In genomic region chr3:186316666-186317260, GRCh38 we compare ENCODE assay signal across 16 cellular contexts. TPM values are rescaled to one million over a fixed set of nuclear protein-coding genes. Genes with fewer than 3 reads are reported as not detected.
DNase-seq lines count a peak whose midpoint lies in the region; ATAC-seq, FAIRE-seq and TF ChIP-seq lines count a peak whose summit lies in the region.
"Had no signal": no experiment of that assay in that cellular context is flagged by ENCODE, and none has a peak within 500 bp of the region (broad histone marks: within the 10 kb centered on the region; RNA-seq: fewer than 3 reads in every experiment).

No MANE protein-coding gene starts in this region.

- 2% methylated on average over 9 of the region's 9 CpGs for WGBS in K562 (ENCODE audit: insufficient coverage, low coverage, missing lambda C conversion rate)
- 83% methylated on average over 9 of the region's 9 CpGs for WGBS in mesenchymal stem cell

- TF ChIP-seq EP300 in K562 (IDR thresholded peaks at IDR 0.05; ENCODE audit: low read length), result no peak

- no peak overlapping the region for H3K4me3 Mint-ChIP-seq in activated naive CD4-positive, alpha-beta T cell treated with anti-CD3 and anti-CD28 coated beads, Interleukin-2, amount 10 ng/mL, durations not matched to agents 7 days and 5 days
- H3K4me3 Mint-ChIP-seq: B cell, HFFc6 had no signal

- no peak overlapping the region for H2BK5ac ChIP-seq in mesenchymal stem cell (ENCODE audit: low read depth, low read length, poor library complexity, severe bottlenecking)

- no peak for FAIRE-seq in K562 (lab: Jason Lieb, UNC)

- H2BK12ac ChIP-seq in mesenchymal stem cell (ENCODE audit: low read length in 2 of 2), result no peak overlapping the region

- no TSS peak for BruUV-seq in K562 (replicated peaks; lab: Mats Ljungman, UMichigan)

- H3K18ac ChIP-seq in mesenchymal stem cell (ENCODE audit: low read depth in 1 of 2, low read length in 2 of 2), result no peak overlapping the region

- H3K4me1 ChIP-seq in K562 (replicated peaks in 1 of 2; ENCODE audit: control insufficient read depth in 2 of 2, insufficient read depth in 2 of 2, low read length in 2 of 2) (no peaks in the 10 kb centered on the region), mesenchymal stem cell (ENCODE audit: control insufficient read depth, insufficient read depth, low read depth, low read length) (no peaks in the 10 kb centered on the region)

- H3K4ac ChIP-seq in mesenchymal stem cell (ENCODE audit: low read depth in 1 of 2, low read length in 2 of 2), result no peak overlapping the region

- H3K36me3 ChIP-seq in K562 (ENCODE audit: control insufficient read depth, insufficient read depth, low read length) (no peaks in the 10 kb centered on the region), mesenchymal stem cell (ENCODE audit: control insufficient read depth in 1 of 2, insufficient read depth in 2 of 2, low read depth in 1 of 2, low read length in 2 of 2) (no peaks in the 10 kb centered on the region)

- POLR2A ChIA-PET in K562 (lab: Yijun Ruan, JAX), result no interaction called here

- no peaks in the 10 kb centered on the region for H3K9me1 ChIP-seq in K562 (ENCODE audit: control insufficient read depth, insufficient read depth, low read length)

- no peaks in the 10 kb centered on the region for H4K20me1 ChIP-seq in K562 (replicated peaks; ENCODE audit: control insufficient read depth, insufficient read depth, low read length)

- no peak overlapping the region for H3K23ac ChIP-seq in mesenchymal stem cell (ENCODE audit: low read length in 2 of 2)

- H3K27me3 Mint-ChIP-seq in activated naive CD4-positive, alpha-beta T cell treated with anti-CD3 and anti-CD28 coated beads, Interleukin-2, amount 10 ng/mL, durations not matched to agents 7 days and 5 days, result peaks cover 4% of the 10 kb centered on the region
- H3K27me3 Mint-ChIP-seq: B cell had no signal

- no peak overlapping the region for H4K91ac ChIP-seq in mesenchymal stem cell (ENCODE audit: low read length)

- H3K27me3 ChIP-seq in K562 (ENCODE audit: control insufficient read depth in 2 of 2, insufficient read depth in 2 of 2, low read length in 2 of 2), result peaks cover 9 to 17% of the 10 kb centered on the region in 2 experiments; a peak in 3 of 5 replicates
- H3K27me3 ChIP-seq in mesenchymal stem cell (ENCODE audit: control insufficient read depth in 1 of 2, insufficient read depth in 1 of 2, low read length in 2 of 2), result peaks cover 26 to 61% of the 10 kb centered on the region in 2 experiments

- no peak for TF ChIP-seq CTCF in K562 (IDR thresholded peaks at IDR 0.05 in 2 of 3, conservative IDR thresholded peaks at IDR 0.05 in 1 of 3; ENCODE audit: insufficient read depth in 2 of 3, low read depth in 1 of 3, low read length in 3 of 3)

- no peak overlapping the region for H3K9ac ChIP-seq in K562 (ENCODE audit: insufficient read depth in 1 of 2, low read depth in 2 of 2, low read length in 2 of 2)
- no peak overlapping the region for H3K9ac ChIP-seq in mesenchymal stem cell (ENCODE audit: low read length)

- H3K27ac Mint-ChIP-seq in activated naive CD4-positive, alpha-beta T cell treated with anti-CD3 and anti-CD28 coated beads, Interleukin-2, amount 10 ng/mL, durations not matched to agents 7 days and 5 days, result no peak overlapping the region
- H3K27ac Mint-ChIP-seq: B cell; CD4-positive, alpha-beta memory T cell; HFFc6 had no signal

- no peaks in the 10 kb centered on the region for H3K9me3 Mint-ChIP-seq in activated naive CD4-positive, alpha-beta T cell treated with anti-CD3 and anti-CD28 coated beads, Interleukin-2, amount 10 ng/mL, durations not matched to agents 7 days and 5 days
- H3K9me3 Mint-ChIP-seq: HFFc6 had no signal

- H3K4me2 ChIP-seq in K562 (ENCODE audit: insufficient read depth, low read length), result no peak overlapping the region
- no peak overlapping the region for H3K4me2 ChIP-seq in mesenchymal stem cell (ENCODE audit: low read length, poor library complexity, severe bottlenecking)

- no peaks in the 10 kb centered on the region for H3K36me3 Mint-ChIP-seq in activated naive CD4-positive, alpha-beta T cell treated with anti-CD3 and anti-CD28 coated beads, Interleukin-2, amount 10 ng/mL, durations not matched to agents 7 days and 5 days
- H3K36me3 Mint-ChIP-seq: CD4-positive, alpha-beta memory T cell had no signal

- H3K27ac ChIP-seq in K562 (ENCODE audit: extremely low read depth, low read depth, low read length), result no peak overlapping the region
- H3K27ac ChIP-seq in mesenchymal stem cell (ENCODE audit: low read length, poor library complexity, severe bottlenecking), result no peak overlapping the region
- H3K27ac ChIP-seq: 22Rv1 had no signal

- TF ChIP-seq RAD21 in K562 (CRISPR knock-in tag; conservative IDR thresholded peaks at IDR 0.05 in 1 of 2, IDR thresholded peaks at IDR 0.05 in 1 of 2), result no peak

- ATAC-seq in K562 (no peak), esophagus mucosa (no peak)

- H2BK15ac ChIP-seq in mesenchymal stem cell (ENCODE audit: low read depth, poor library complexity, severe bottlenecking), result no peak overlapping the region

- H2AK5ac ChIP-seq in mesenchymal stem cell (ENCODE audit: low read length, severe bottlenecking), result no peak overlapping the region

- no peaks in the 10 kb centered on the region for H3K79me1 ChIP-seq in mesenchymal stem cell (replicated peaks; ENCODE audit: low read length, poor library complexity, severe bottlenecking)

- H3K9me3 ChIP-seq in K562 (replicated peaks; ENCODE audit: control insufficient read depth, insufficient read depth, low read depth, low read length) (no peaks in the 10 kb centered on the region), mesenchymal stem cell (ENCODE audit: control insufficient read depth, low read length) (no peaks in the 10 kb centered on the region)

- peak; percentile 27 for DNase-seq in Ammon's horn (ENCODE audit: low spot score)
- DNase-seq in RPMI7951 (ENCODE audit: low read depth), result peak; percentile 14
- no peak for DNase-seq in K562 (ENCODE audit: extremely low read depth in 1 of 4, low spot score in 3 of 4)
- DNase-seq in mesenchymal stem cell, result peak; percentile 45
- no peak for DNase-seq in DMS153 treated with DMSO at 0.1 percent for 48 hours (lab: John Stamatoyannopoulos, UW; ENCODE audit: unreplicated experiment)
- no peak for DNase-seq in activated naive CD4-positive, alpha-beta T cell treated with anti-CD3 and anti-CD28 coated beads, Interleukin-2, amount 10 ng/mL, durations not matched to agents 7 days and 5 days
- DNase-seq in AG08395 (ENCODE audit: low spot score), result no peak
- DNase-seq: C1 segment of cervical spinal cord; CD4-positive, alpha-beta memory T cell; DMS153; DND-41; HCEC 1CT; HFFc6 had no signal

- H4K8ac ChIP-seq in mesenchymal stem cell (ENCODE audit: low read length), result no peak overlapping the region

- H2AFZ ChIP-seq in K562 (ENCODE audit: low read depth, low read length), result no peak overlapping the region
- H2AFZ ChIP-seq in mesenchymal stem cell (ENCODE audit: low read depth, low read length), result no peak overlapping the region

- no peaks in the 10 kb centered on the region for H3K79me2 ChIP-seq in K562 (ENCODE audit: control insufficient read depth, insufficient read depth, low read length)

- in situ Hi-C loops in K562 (cut with MboI), result no loop called here

- no peak overlapping the region for H3K4me3 ChIP-seq in K562
- H3K4me3 ChIP-seq in mesenchymal stem cell (ENCODE audit: insufficient read depth in 1 of 2, low read depth in 1 of 2, low read length in 2 of 2), result no peak overlapping the region

- H3K14ac ChIP-seq in mesenchymal stem cell (ENCODE audit: low read length in 2 of 2), result no peak overlapping the region

- CTCF ChIA-PET in K562 (lab: Yijun Ruan, JAX; ENCODE audit: low intra/inter-chr PET ratio), result no interaction called here
- CTCF ChIA-PET in activated naive CD4-positive, alpha-beta T cell treated with anti-CD3 and anti-CD28 coated beads, Interleukin-2, amount 10 ng/mL, durations not matched to agents 7 days and 5 days (lab: Charles Lee), result no interaction called here

- no peak for TF ChIP-seq POLR2A in K562 (conservative IDR thresholded peaks at IDR 0.05)

- no peaks in the 10 kb centered on the region for H3K4me1 Mint-ChIP-seq in activated naive CD4-positive, alpha-beta T cell treated with anti-CD3 and anti-CD28 coated beads, Interleukin-2, amount 10 ng/mL, durations not matched to agents 7 days and 5 days
- H3K4me1 Mint-ChIP-seq: B cell; CD4-positive, alpha-beta memory T cell had no signal

- intact Hi-C loops in K562 (cut with micrococcal nuclease), result no loop called here

- no peak overlapping the region for H2BK120ac ChIP-seq in mesenchymal stem cell (ENCODE audit: low read depth, low read length)

TF ChIP-seq in K562, 482 proteins besides CTCF, POLR2A, EP300 and RAD21:
- TF ChIP-seq ZNF76 (CRISPR knock-in tag; IDR thresholded peaks at IDR 0.05; ENCODE audit: borderline replicate concordance), result no peak
- peak; percentile 51 for TF ChIP-seq RFX1 (IDR thresholded peaks at IDR 0.05)

RNA-seq across cellular contexts. Expression of gene DGKG, which starts 45.3 kb away (rescaled TPM):
- 15.3 and 17.3 TPM in 2 replicates for total RNA-seq in RPMI7951 (2014; rRNA removed; shearing (Covaris generic))
- total RNA-seq in K562 (2011; cell fraction: chromatin; rRNA removed; ENCODE audit: low replicate concordance), result 0.11 and 0.81 TPM in 2 replicates
- 0.53 TPM in 1 of 2 replicates, not detected in the other for total RNA-seq in K562 (2011; cell fraction: nucleolus; rRNA removed)
- 0.07 TPM in 1 of 2 replicates, not detected in the other for total RNA-seq in K562 (2011; cell fraction: nucleoplasm; rRNA removed)
- 0.27 TPM in 1 of 2 replicates, not detected in the other for total RNA-seq in K562 (2014; rRNA removed)
- total RNA-seq in K562 (2014; rRNA removed; fragmentation: Illumina TruSeq; extraction: Trizol), result 0.35 and 0.36 TPM in 2 replicates
- total RNA-seq in K562 (2015; rRNA removed; fragmentation: Illumina TruSeq; extraction: Trizol), result 0.04 and 0.15 TPM in 2 replicates
- 0.29 TPM in 1 of 2 replicates, not detected in the other for total RNA-seq in K562 (2021)
- 0.14 TPM in 1 of 2 replicates, not detected in the other for polyA plus RNA-seq in K562 (2011; rRNA removed)
- polyA plus RNA-seq in K562 (2011; cell fraction: cytosol; rRNA removed), result 0.07 TPM in 1 of 2 replicates, not detected in the other
- 0.10 TPM in 1 of 2 replicates, not detected in the other for polyA plus RNA-seq in K562 (2011; cell fraction: nucleus; rRNA removed)
- 0.12 and 0.22 TPM in 2 replicates for polyA plus RNA-seq in K562 (2012)
- 0.18 TPM in 1 of 2 replicates, not detected in the other for polyA plus RNA-seq in K562 (2014; fragmentation: Illumina TruSeq; extraction: Trizol)
- polyA plus RNA-seq in K562 (2014; fragmentation: Nextera tagmentation; extraction: Ambion mirVana), result under 1 TPM; 0.13 to 0.15 TPM
- 0.01 and 0.35 TPM in 2 replicates for polyA plus RNA-seq in K562 (2014; rRNA removed)
- 0.77 TPM in 1 of 2 replicates, not detected in the other for polyA minus RNA-seq in K562 (2011; rRNA and poly(A)+ RNA removed)
- polyA minus RNA-seq in K562 (2011; cell fraction: cytosol; rRNA and poly(A)+ RNA removed), result not detected in 2 replicates
- polyA minus RNA-seq in K562 (2011; cell fraction: nucleus; rRNA and poly(A)+ RNA removed), result 0.54 TPM in 1 of 2 replicates, not detected in the other
- 2.3 TPM for polyA plus RNA-seq in mesenchymal stem cell (2013, experiment 1 of 2)
- polyA plus RNA-seq in mesenchymal stem cell (2013, experiment 2 of 2), result 2.5 TPM
- 0.40 TPM for total RNA-seq in esophagus mucosa
- polyA plus RNA-seq: CD4-positive, alpha-beta memory T cell had no signal

Comparison
In these comparisons a context has a peak if more than half of its experiments do, and no peak if none do; other contexts are left out.
1. DNase-seq: peak in Ammon's horn (single experiment), RPMI7951 (single experiment) and mesenchymal stem cell (single experiment); none in K562 (0 of 4), DMS153 treated with DMSO at 0.1 percent for 48 hours (single experiment), activated naive CD4-positive, alpha-beta T cell treated with anti-CD3 and anti-CD28 coated beads, Interleukin-2, amount 10 ng/mL, durations not matched to agents 7 days and 5 days (single experiment) and AG08395 (single experiment).